17 cellular contexts compared by ENCODE assay signal in genomic region chr7:56081626-56082340, GRCh38. TPM values are rescaled to one million over a fixed set of nuclear protein-coding genes. Genes with fewer than 3 reads are reported as not detected.
DNase-seq lines count a peak whose midpoint lies in the region; ATAC-seq, FAIRE-seq and TF ChIP-seq lines count a peak whose summit lies in the region.
"Had no signal": no experiment of that assay in that cellular context is flagged by ENCODE, and none has a peak within 500 bp of the region (broad histone marks: within the 10 kb centered on the region; RNA-seq: fewer than 3 reads in every experiment).

No MANE protein-coding gene starts in this region.

- no peaks in the 10 kb centered on the region for H3K9me3 ChIP-seq in heart left ventricle
- no peaks in the 10 kb centered on the region for H3K9me3 ChIP-seq in thoracic aorta
- no peaks in the 10 kb centered on the region for H3K9me3 ChIP-seq in pancreas
- H3K9me3 ChIP-seq: A549 had no signal

- WGBS in heart left ventricle, 4 donors: 94 to 98% (median 95%) methylated on average over 16 to 29 of the region's 29 CpGs
- 93 to 95% methylated on average over 27 to 29 of the region's 29 CpGs for WGBS in pancreas, 2 donors

- DNase-seq in Right ventricle myocardium superior (peak; percentile 38), heart left ventricle (no peak), caudate nucleus (lab: John Stamatoyannopoulos, UW) (no peak), posterior vena cava (ENCODE audit: low spot score) (peak; percentile 72), thoracic aorta (ENCODE audit: low spot score) (no peak), left colon (no peak), pancreas (no peak), T-helper 1 cell (no peak)
- DNase-seq: COR-L47, GOT3, KG1, NCI-H1048, NCI-H146, NCI-H2081 treated with DMSO at 0.1 percent for 48 hours, NCI-H510A, NCI-H774 had no signal

- intact Hi-C loops in Right ventricle myocardium superior (cut with DNase I): no loop called here
- intact Hi-C loops in heart left ventricle (cut with DNase I): no loop called here
- intact Hi-C loops in posterior vena cava (cut with DNase I): no loop called here
- intact Hi-C loops in left colon (cut with DNase I, micrococcal nuclease): no loop called here
- intact Hi-C loops in pancreas (cut with DNase I): no loop called here

- no peak for TF ChIP-seq POLR2A in heart left ventricle (IDR thresholded peaks at IDR 0.05)

- H3K27ac ChIP-seq in heart left ventricle (peak overlapping the region in 1 of 12 donors; percentile 88), caudate nucleus (ENCODE audit: low read depth, low read length) (peak overlapping the region; percentile 13), thoracic aorta (peak overlapping the region; percentile 13 to 50), pancreas (no peak overlapping the region)
- H3K27ac ChIP-seq: A549 had no signal

- H3K4me3 ChIP-seq in heart left ventricle (no peak overlapping the region), thoracic aorta (no peak overlapping the region), pancreas (no peak overlapping the region)
- H3K4me3 ChIP-seq: A549 had no signal

- H3K27me3 ChIP-seq in heart left ventricle: no peaks in the 10 kb centered on the region
- no peaks in the 10 kb centered on the region for H3K27me3 ChIP-seq in thoracic aorta (replicated peaks; ENCODE audit: insufficient read depth)
- H3K27me3 ChIP-seq in pancreas: no peaks in the 10 kb centered on the region

- H3K4me1 ChIP-seq in heart left ventricle (peaks cover 10 to 41% (median 34%) of the 10 kb centered on the region in 12 donors), thoracic aorta (ENCODE audit: control insufficient read depth in 1 of 2, low read depth in 2 of 2) (peaks cover 25 to 56% of the 10 kb centered on the region in 2 donors), pancreas (peaks cover 3 to 14% (median 8%) of the 10 kb centered on the region in 3 donors)

- TF ChIP-seq CTCF in heart left ventricle (IDR thresholded peaks at IDR 0.05) (no peak), thoracic aorta (IDR thresholded peaks at IDR 0.05) (no peak), pancreas (IDR thresholded peaks at IDR 0.05) (no peak)

- FAIRE-seq in pancreas (lab: Jason Lieb, UNC): no peak
- FAIRE-seq: A549 had no signal

- ATAC-seq in Right ventricle myocardium superior (ENCODE audit: poor library complexity) (no peak), heart left ventricle (no peak), thoracic aorta (ENCODE audit: insufficient number of reproducible peaks, low FRiP score, low read depth) (no peak), left colon (no peak), pancreas (no peak)
- ATAC-seq: A549 had no signal

- H3K36me3 ChIP-seq in heart left ventricle (peaks cover 0 to 42% (median 33%) of the 10 kb centered on the region in 9 donors), thoracic aorta (peaks cover 13% of the 10 kb centered on the region), pancreas (no peaks in the 10 kb centered on the region)

RNA-seq across cellular contexts. Expression of gene PHKG1, which starts 11.0 kb away (rescaled TPM):
- 31.3 TPM for total RNA-seq in Right ventricle myocardium superior
- 100 to 1,000 TPM in 1 of 9 donors, 10 to 100 TPM in 7, 1 to 10 TPM in 1; 5.9 to 150 (median 19.9) TPM for total RNA-seq in heart left ventricle
- 1 to 10 TPM; 2.4 to 8.5 TPM for polyA plus RNA-seq in heart left ventricle
- total RNA-seq in posterior vena cava: 1 to 10 TPM; 3.7 to 3.8 TPM
- 10 to 100 TPM in 1 of 2 donors, 1 to 10 TPM in 1; 6.0 to 10.9 TPM for total RNA-seq in thoracic aorta
- total RNA-seq in left colon: 1 to 10 TPM in 1 of 2 donors, under 1 TPM in 1; 0.67 to 1.5 TPM
- under 1 TPM; 0.16 to 0.78 (median 0.48) TPM for total RNA-seq in pancreas
- 1 to 10 TPM; 1.4 to 1.6 TPM for polyA plus RNA-seq in pancreas

RNA-seq across cellular contexts. Expression of gene SUMF2, which starts 17.7 kb away (rescaled TPM):
- total RNA-seq in Right ventricle myocardium superior (28.4 TPM), heart left ventricle (10 to 100 TPM; 23.1 to 61.5 (median 30.9) TPM), posterior vena cava (100 to 1,000 TPM in 1 of 2 donors, 10 to 100 TPM in 1; 84.6 to 129 TPM), thoracic aorta (100 to 1,000 TPM; 102 to 151 TPM), left colon (100 to 1,000 TPM in 1 of 2 donors, 10 to 100 TPM in 1; 96.5 to 100 TPM), pancreas (100 to 1,000 TPM in 5 of 6 donors, 10 to 100 TPM in 1; 95.0 to 136 (median 108) TPM)
- polyA plus RNA-seq in heart left ventricle (10 to 100 TPM; 35.5 to 42.4 TPM), pancreas (100 to 1,000 TPM in 1 of 2 donors, 10 to 100 TPM in 1; 88.6 to 101 TPM)

RNA-seq across cellular contexts. Expression of gene CHCHD2, which starts 24.5 kb away (rescaled TPM):
- total RNA-seq in Right ventricle myocardium superior (474 TPM), heart left ventricle (100 to 1,000 TPM; 368 to 511 (median 412) TPM), posterior vena cava (100 to 1,000 TPM; 219 to 263 TPM), thoracic aorta (100 to 1,000 TPM; 220 to 311 TPM), left colon (100 to 1,000 TPM; 294 to 314 TPM), pancreas (100 to 1,000 TPM; 115 to 189 (median 149) TPM)
- polyA plus RNA-seq in heart left ventricle (1,000 to 10,000 TPM in 1 of 2 donors, 100 to 1,000 TPM in 1; 245 to 1,085 TPM), pancreas (100 to 1,000 TPM; 135 to 265 TPM)

RNA-seq across cellular contexts. Expression of gene CCT6A, which starts 30.2 kb away (rescaled TPM):
- total RNA-seq in Right ventricle myocardium superior: 67.2 TPM
- 10 to 100 TPM; 44.6 to 85.8 (median 62.6) TPM for total RNA-seq in heart left ventricle
- 100 to 1,000 TPM in 1 of 2 donors, 10 to 100 TPM in 1; 75.8 to 180 TPM for polyA plus RNA-seq in heart left ventricle
- total RNA-seq in posterior vena cava: 10 to 100 TPM; 75.9 to 87.9 TPM
- total RNA-seq in thoracic aorta: 10 to 100 TPM; 41.8 to 96.9 TPM
- 10 to 100 TPM; 65.1 to 76.7 TPM for total RNA-seq in left colon
- total RNA-seq in pancreas: 10 to 100 TPM; 33.6 to 56.5 (median 51.3) TPM
- polyA plus RNA-seq in pancreas: 10 to 100 TPM; 80.4 to 89.0 TPM

RNA-seq across cellular contexts. Expression of gene PSPH, which starts 30.5 kb away (rescaled TPM):
- total RNA-seq in Right ventricle myocardium superior (12.0 TPM), heart left ventricle (10 to 100 TPM in 2 of 9 donors, 1 to 10 TPM in 7; 7.5 to 15.9 (median 8.9) TPM), posterior vena cava (1 to 10 TPM; 5.0 to 6.6 TPM), thoracic aorta (1 to 10 TPM; 5.1 to 5.8 TPM), left colon (10 to 100 TPM in 1 of 2 donors, 1 to 10 TPM in 1; 8.5 to 10.9 TPM), pancreas (1 to 10 TPM; 3.8 to 9.1 (median 7.2) TPM)
- polyA plus RNA-seq in heart left ventricle (10 to 100 TPM in 1 of 2 donors, 1 to 10 TPM in 1; 3.5 to 12.1 TPM), pancreas (1 to 10 TPM; 3.3 to 3.8 TPM)

Comparison
In these comparisons a context has a peak if more than half of its experiments do, and no peak if none do; other contexts are left out.
1. DNase-seq: peak in Right ventricle myocardium superior (single experiment) and posterior vena cava (single experiment); none in heart left ventricle (0 of 5), caudate nucleus (0 of 61), thoracic aorta (single experiment), left colon (0 of 2), pancreas (0 of 6) and T-helper 1 cell (0 of 5).
2. H3K27ac ChIP-seq: peak in caudate nucleus (single experiment) and thoracic aorta (2 of 2); none in pancreas (0 of 4).